Comparison of ENCODE assay signal across 8 cellular contexts in the genomic region with DNA sequence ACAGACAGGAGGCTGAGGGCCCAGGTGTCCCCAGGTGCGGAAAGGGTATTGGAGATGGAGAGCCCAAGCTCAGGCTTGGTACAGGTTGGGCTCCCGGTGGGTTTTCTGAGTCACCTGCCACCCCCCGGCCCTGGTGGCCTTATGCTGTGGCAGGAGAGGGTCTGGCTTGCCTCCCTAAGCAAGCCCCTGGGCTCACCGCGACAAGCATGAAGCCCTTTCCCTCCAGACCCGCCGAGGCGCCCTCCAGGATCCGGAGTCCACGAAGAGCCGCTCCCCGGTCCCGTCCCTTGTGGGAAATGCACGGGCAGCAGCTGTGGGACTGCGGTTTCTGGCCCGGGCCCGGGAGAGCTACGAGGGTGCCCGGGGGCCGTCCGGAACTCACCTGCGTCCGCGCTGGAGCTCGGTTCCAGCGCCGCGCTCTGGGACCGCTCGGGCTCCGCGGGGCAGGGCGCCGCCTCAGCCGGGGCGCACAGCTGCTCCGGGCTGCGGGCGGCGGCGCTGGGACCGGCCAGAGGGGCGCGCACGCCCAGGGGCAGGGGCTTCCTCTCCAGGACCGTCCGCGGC.
DNase-seq lines count a peak whose midpoint lies in the region; ATAC-seq and TF ChIP-seq lines count a peak whose summit lies in the region.

No MANE protein-coding gene starts in this region.

- no peak overlapping the region for H3K27ac Mint-ChIP-seq in activated naive CD8-positive, alpha-beta T cell treated with anti-CD3 and anti-CD28 coated beads, Interleukin-2, amount 50 U/mL, for 24 hours
- no peak overlapping the region for H3K27ac Mint-ChIP-seq in nephron

- ATAC-seq in GM18907 (IDR thresholded peaks at IDR 0.05; ENCODE audit: unreplicated experiment): peak; percentile 13
- peak; percentile 13 for ATAC-seq in HG03064 (IDR thresholded peaks at IDR 0.05; ENCODE audit: low read depth, unreplicated experiment)
- no peak for ATAC-seq in activated naive CD8-positive, alpha-beta T cell treated with anti-CD3 and anti-CD28 coated beads, Interleukin-2, amount 50 U/mL, for 24 hours
- no peak for ATAC-seq in HG02623 (IDR thresholded peaks at IDR 0.05; ENCODE audit: unreplicated experiment)

- no peaks in the 10 kb centered on the region for H3K9me3 Mint-ChIP-seq in activated naive CD8-positive, alpha-beta T cell treated with anti-CD3 and anti-CD28 coated beads, Interleukin-2, amount 50 U/mL, for 24 hours
- no peaks in the 10 kb centered on the region for H3K9me3 Mint-ChIP-seq in nephron

- TF ChIP-seq CTCF in nephron (IDR thresholded peaks at IDR 0.05; ENCODE audit: unreplicated experiment in 3 of 3): no peak

- no peak for DNase-seq in activated naive CD8-positive, alpha-beta T cell treated with anti-CD3 and anti-CD28 coated beads, Interleukin-2, amount 50 U/mL, for 24 hours
- DNase-seq in NCI-H187 (lab: John Stamatoyannopoulos, UW): no peak
- no peak for DNase-seq in KG1 (lab: John Stamatoyannopoulos, UW)
- no peak for DNase-seq in NCI-H1930 (lab: John Stamatoyannopoulos, UW)

- peaks cover 19% of the 10 kb centered on the region for H3K4me1 Mint-ChIP-seq in activated naive CD8-positive, alpha-beta T cell treated with anti-CD3 and anti-CD28 coated beads, Interleukin-2, amount 50 U/mL, for 24 hours
- H3K4me1 Mint-ChIP-seq in nephron: peaks cover 7% of the 10 kb centered on the region

- peak overlapping the region; percentile 55 for H3K4me3 Mint-ChIP-seq in activated naive CD8-positive, alpha-beta T cell treated with anti-CD3 and anti-CD28 coated beads, Interleukin-2, amount 50 U/mL, for 24 hours
- peak overlapping the region; percentile 21 to 63 (median 22) for H3K4me3 Mint-ChIP-seq in nephron

- H3K27me3 Mint-ChIP-seq in activated naive CD8-positive, alpha-beta T cell treated with anti-CD3 and anti-CD28 coated beads, Interleukin-2, amount 50 U/mL, for 24 hours: no peaks in the 10 kb centered on the region
- peaks cover 32% of the 10 kb centered on the region for H3K27me3 Mint-ChIP-seq in nephron (ENCODE audit: low read depth)

- no peaks in the 10 kb centered on the region for H3K36me3 Mint-ChIP-seq in activated naive CD8-positive, alpha-beta T cell treated with anti-CD3 and anti-CD28 coated beads, Interleukin-2, amount 50 U/mL, for 24 hours (ENCODE audit: low read depth)
- H3K36me3 Mint-ChIP-seq in nephron (ENCODE audit: low read depth): no peaks in the 10 kb centered on the region

Comparison
In these comparisons a context has a peak if more than half of its experiments do, and no peak if none do; other contexts are left out.
1. ATAC-seq: peak in GM18907 (single experiment) and HG03064 (single experiment); none in activated naive CD8-positive, alpha-beta T cell treated with anti-CD3 and anti-CD28 coated beads, Interleukin-2, amount 50 U/mL, for 24 hours (single experiment) and HG02623 (single experiment).